ENCODE assay signal across 20 cellular contexts in the genomic region with DNA sequence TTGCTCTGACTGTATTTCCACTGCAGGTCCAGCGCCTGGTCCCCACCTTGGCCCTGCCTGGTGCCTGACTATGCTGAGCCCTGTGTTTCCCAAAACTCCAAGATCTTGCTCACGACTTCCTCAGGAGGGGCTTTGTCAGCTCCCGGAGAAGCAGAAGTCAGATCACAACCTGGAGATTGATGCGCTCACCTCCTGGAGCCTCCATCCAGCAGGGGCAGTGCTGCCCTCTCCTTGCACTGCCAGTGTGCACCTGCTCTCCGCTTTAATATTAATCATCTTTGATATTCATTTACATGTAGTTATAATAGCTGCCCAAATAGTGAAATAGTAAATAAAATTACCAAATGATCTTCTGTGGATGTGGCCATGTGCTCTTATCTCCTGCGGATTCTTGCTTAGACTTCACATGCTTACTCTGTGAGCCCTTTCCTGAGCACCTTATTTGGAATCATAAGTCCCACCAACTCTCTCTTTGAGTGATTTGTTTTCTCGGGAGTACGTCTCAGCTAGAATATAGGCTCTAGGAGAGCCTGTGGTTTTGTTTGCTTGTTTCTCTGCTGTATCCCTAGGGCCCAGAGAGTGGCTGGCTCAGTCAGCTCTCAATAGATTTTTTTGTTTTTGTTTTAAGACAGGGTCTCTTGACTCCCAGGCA. TPM values are rescaled to one million over a fixed set of nuclear protein-coding genes. Genes with fewer than 3 reads are reported as not detected.
DNase-seq lines count a peak whose midpoint lies in the region; ATAC-seq and TF ChIP-seq lines count a peak whose summit lies in the region.
"Had no signal": no experiment of that assay in that cellular context is flagged by ENCODE, and none has a peak within 500 bp of the region (broad histone marks: within the 10 kb centered on the region; RNA-seq: fewer than 3 reads in every experiment).

No MANE protein-coding gene starts in this region.

- 95% methylated on average over 6 of the region's 8 CpGs for WGBS in mesenchymal stem cell

- H3K4me2 ChIP-seq in DND-41 (ENCODE audit: insufficient read depth, low read length) (no peak overlapping the region), mesenchymal stem cell (ENCODE audit: low read length, poor library complexity, severe bottlenecking) (no peak overlapping the region)

- H3K4me1 ChIP-seq in BE2C = peaks cover under 1% of the 10 kb centered on the region
- H3K4me1 ChIP-seq in DND-41 (ENCODE audit: insufficient read depth, low read length) = no peaks in the 10 kb centered on the region
- H3K4me1 ChIP-seq in mesenchymal stem cell (ENCODE audit: control insufficient read depth, insufficient read depth, low read depth, low read length) = no peaks in the 10 kb centered on the region

- no peak overlapping the region for H3K4ac ChIP-seq in mesenchymal stem cell (ENCODE audit: low read depth in 1 of 2, low read length in 2 of 2)

- no peak for DNase-seq in BE2C
- no peak for DNase-seq in DND-41
- DNase-seq in mesenchymal stem cell = no peak
- DNase-seq in superior temporal gyrus (ENCODE audit: extremely low spot score) = no peak
- no peak for DNase-seq in dedifferentiated amniotic fluid mesenchymal stem cell (ENCODE audit: extremely low spot score)
- no peak for DNase-seq in NCI-H774 (lab: John Stamatoyannopoulos, UW)
- DNase-seq: activated naive CD4-positive, alpha-beta T cell treated with anti-CD3 and anti-CD28 coated beads, Interleukin-2, amount 50 U/mL, for 16 hours; AML-193; Caco-2; heart left ventricle; mucosa of descending colon; NCI-H1417 treated with DMSO at 0.1 percent for 48 hours; NCI-H2171; NCI-H526; retina; SHP77; T-cell had no signal

- H3K23ac ChIP-seq in mesenchymal stem cell (ENCODE audit: low read length in 2 of 2) = no peak overlapping the region

- H4K91ac ChIP-seq in mesenchymal stem cell (ENCODE audit: low read length) = peak overlapping the region; percentile 43

- ATAC-seq in DND-41 (ENCODE audit: insufficient read depth, low read depth) (0 out of 3 replicates have a peak, but pooled peaks have one; percentile 29), GM18909 (IDR thresholded peaks at IDR 0.05; ENCODE audit: poor library complexity, unreplicated experiment) (no peak)
- ATAC-seq: left lung, mucosa of descending colon, T-cell had no signal

- H3K79me1 ChIP-seq in mesenchymal stem cell (replicated peaks; ENCODE audit: low read length, poor library complexity, severe bottlenecking) = peaks cover 15% of the 10 kb centered on the region

- peaks cover 8% of the 10 kb centered on the region for H3K36me3 ChIP-seq in BE2C
- H3K36me3 ChIP-seq in DND-41 (ENCODE audit: insufficient read depth, low read length) = peaks cover 19% of the 10 kb centered on the region
- peaks cover 9 to 11% of the 10 kb centered on the region in 2 experiments for H3K36me3 ChIP-seq in mesenchymal stem cell (ENCODE audit: control insufficient read depth in 1 of 2, insufficient read depth in 2 of 2, low read depth in 1 of 2, low read length in 2 of 2)

- no peak overlapping the region for H3K18ac ChIP-seq in mesenchymal stem cell (ENCODE audit: low read depth in 1 of 2, low read length in 2 of 2)

- peaks cover 57% of the 10 kb centered on the region for H4K20me1 ChIP-seq in DND-41 (ENCODE audit: insufficient read depth, low read length)

- no peak overlapping the region for H2BK120ac ChIP-seq in mesenchymal stem cell (ENCODE audit: low read depth, low read length)

- no peak overlapping the region for H2AK5ac ChIP-seq in mesenchymal stem cell (ENCODE audit: low read length, severe bottlenecking)

- 0 out of 2 replicates have a peak, but pooled peaks have one; percentile 25 for TF ChIP-seq CTCF in BE2C (IDR thresholded peaks at IDR 0.05; ENCODE audit: low read depth, low read length)
- peak; percentile 34 for TF ChIP-seq CTCF in DND-41 (IDR thresholded peaks at IDR 0.05; ENCODE audit: borderline replicate concordance, extremely low read depth, low read length, poor library complexity, severe bottlenecking)
- 0 out of 2 replicates have a peak, but pooled peaks have one; percentile 12 for TF ChIP-seq CTCF in VCaP (conservative IDR thresholded peaks at IDR 0.05)

- no peak overlapping the region for H3K27ac ChIP-seq in DND-41 (ENCODE audit: low read length)
- H3K27ac ChIP-seq in VCaP = no peak overlapping the region
- no peak overlapping the region for H3K27ac ChIP-seq in mesenchymal stem cell (ENCODE audit: low read length, poor library complexity, severe bottlenecking)
- H3K27ac ChIP-seq: heart left ventricle, left lung had no signal

- no peak overlapping the region for H2BK15ac ChIP-seq in mesenchymal stem cell (ENCODE audit: low read depth, poor library complexity, severe bottlenecking)

- no peak overlapping the region for H3K14ac ChIP-seq in mesenchymal stem cell (ENCODE audit: low read length in 2 of 2)

- no peak overlapping the region for H4K8ac ChIP-seq in mesenchymal stem cell (ENCODE audit: low read length)

- H3K9ac ChIP-seq in DND-41 (ENCODE audit: low read depth, low read length) (no peak overlapping the region), mesenchymal stem cell (ENCODE audit: low read length) (no peak overlapping the region)

- no peak overlapping the region for H2BK5ac ChIP-seq in mesenchymal stem cell (ENCODE audit: low read depth, low read length, poor library complexity, severe bottlenecking)

- no peak overlapping the region for H2BK12ac ChIP-seq in mesenchymal stem cell (ENCODE audit: low read length in 2 of 2)

- H3K79me2 ChIP-seq in DND-41 (ENCODE audit: insufficient read depth, low read length) = peaks cover 97% of the 10 kb centered on the region

- H3K9me3 ChIP-seq in BE2C (no peaks in the 10 kb centered on the region), DND-41 (ENCODE audit: insufficient read depth, low read length, severe bottlenecking) (no peaks in the 10 kb centered on the region), mesenchymal stem cell (ENCODE audit: control insufficient read depth, low read length) (no peaks in the 10 kb centered on the region)
- H3K9me3 ChIP-seq: Caco-2, heart left ventricle, left lung, mucosa of descending colon had no signal

- H3K27me3 ChIP-seq in BE2C (no peaks in the 10 kb centered on the region), DND-41 (ENCODE audit: insufficient read depth, low read length, poor library complexity) (no peaks in the 10 kb centered on the region), mesenchymal stem cell (ENCODE audit: control insufficient read depth in 1 of 2, insufficient read depth in 1 of 2, low read length in 2 of 2) (no peaks in the 10 kb centered on the region)
- H3K27me3 ChIP-seq: heart left ventricle, left lung had no signal

- H2AFZ ChIP-seq in DND-41 (ENCODE audit: low read depth, low read length) (no peak overlapping the region), mesenchymal stem cell (ENCODE audit: low read depth, low read length) (no peak overlapping the region)

- H3K4me3 ChIP-seq in BE2C (ENCODE audit: low read depth, low read length) = no peak overlapping the region
- H3K4me3 ChIP-seq in DND-41 (ENCODE audit: low read depth in 1 of 2, low read length in 2 of 2) = no peak overlapping the region
- H3K4me3 ChIP-seq in mesenchymal stem cell (ENCODE audit: insufficient read depth in 1 of 2, low read depth in 1 of 2, low read length in 2 of 2) = no peak overlapping the region
- H3K4me3 ChIP-seq: heart left ventricle, left lung, mucosa of descending colon had no signal

RNA-seq across cellular contexts. Expression of a gene that starts 17.4 kb away (rescaled TPM):
- polyA plus RNA-seq in BE2C (2012; ENCODE audit: insufficient read depth, insufficient read length, low read depth) = 21.4 TPM
- 19.0 TPM for polyA plus RNA-seq in mesenchymal stem cell (2013, experiment 1 of 2)
- 20.0 TPM for polyA plus RNA-seq in mesenchymal stem cell (2013, experiment 2 of 2)

RNA-seq across cellular contexts. Expression of a gene that starts 43.8 kb away (rescaled TPM):
- polyA plus RNA-seq in BE2C (2012; ENCODE audit: insufficient read depth, insufficient read length, low read depth) = not detected
- 0.22 TPM for polyA plus RNA-seq in mesenchymal stem cell (2013, experiment 1 of 2)
- 0.29 TPM for polyA plus RNA-seq in mesenchymal stem cell (2013, experiment 2 of 2)

RNA-seq across cellular contexts. Expression of a gene that starts 51.2 kb away (rescaled TPM):
- 525 TPM for polyA plus RNA-seq in BE2C (2012; ENCODE audit: insufficient read depth, insufficient read length, low read depth)
- 661 TPM for polyA plus RNA-seq in mesenchymal stem cell (2013, experiment 1 of 2)
- 646 TPM for polyA plus RNA-seq in mesenchymal stem cell (2013, experiment 2 of 2)

RNA-seq across cellular contexts. Expression of a gene that starts 56.7 kb away (rescaled TPM):
- polyA plus RNA-seq in BE2C (2012; ENCODE audit: insufficient read depth, insufficient read length, low read depth) = 246 TPM
- 182 TPM for polyA plus RNA-seq in mesenchymal stem cell (2013, experiment 1 of 2)
- polyA plus RNA-seq in mesenchymal stem cell (2013, experiment 2 of 2) = 176 TPM
